In the genomic region with DNA sequence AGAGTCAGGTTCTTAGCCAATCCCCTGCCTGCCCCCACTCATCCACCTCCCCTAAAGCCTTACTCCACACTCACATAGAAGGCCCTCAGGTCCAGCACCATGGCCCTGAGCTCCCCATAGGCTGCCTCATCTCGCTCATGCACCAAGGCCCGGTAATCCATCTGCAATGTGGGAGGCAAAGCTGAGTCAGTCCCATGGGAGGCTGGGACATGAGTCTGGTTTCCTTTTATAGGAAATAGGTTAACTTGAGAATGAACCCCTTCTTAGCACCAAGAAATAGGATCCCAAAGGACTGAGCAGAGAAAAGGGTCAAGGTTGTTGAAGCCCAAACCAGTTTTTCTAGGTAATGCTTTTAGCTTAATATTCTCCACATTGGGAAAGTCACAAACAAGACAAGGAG, we compare ENCODE assay signal across 15 cellular contexts. TPM values are rescaled to one million over a fixed set of nuclear protein-coding genes. Genes with fewer than 3 reads are reported as not detected.
DNase-seq lines count a peak whose midpoint lies in the region; ATAC-seq and TF ChIP-seq lines count a peak whose summit lies in the region.
"Had no signal": no experiment of that assay in that cellular context is flagged by ENCODE, and none has a peak within 500 bp of the region (broad histone marks: within the 10 kb centered on the region; RNA-seq: fewer than 3 reads in every experiment).

No MANE protein-coding gene starts in this region.

- TF ChIP-seq EP300 in gastroesophageal sphincter (IDR thresholded peaks at IDR 0.05) = no peak

- peaks cover 61% of the 10 kb centered on the region for H3K4me1 ChIP-seq in CD4-positive, alpha-beta memory T cell (ENCODE audit: insufficient read depth, low read length)
- peaks cover 0 to 73% (median 34%) of the 10 kb centered on the region in 3 donors for H3K4me1 ChIP-seq in gastroesophageal sphincter

- POLR2A ChIA-PET in CD4-positive, alpha-beta memory T cell (lab: Charles Lee; ENCODE audit: partially characterized antibody) = interaction anchor here (1.0 to 9.5 kb wide), 7 partner anchors 6 to 287 kb away, joined by 3 to 162 read pairs (median 5); partner anchors contain the start of genes IRF9, MDP1, PSME1 and TM9SF1

- no peak for DNase-seq in CD4-positive, alpha-beta memory T cell
- DNase-seq in LHCN-M2 (ENCODE audit: low read depth) = peak; percentile 79
- peak; percentile 19 for DNase-seq in astrocyte of the spinal cord (ENCODE audit: low read depth, low spot score)
- no peak for DNase-seq in C1 segment of cervical spinal cord (lab: John Stamatoyannopoulos, UW)
- no peak for DNase-seq in activated CD4-positive, CD25-positive, alpha-beta regulatory T cell treated with anti-CD3 and anti-CD28 coated beads, Interleukin-2, amount 50 U/mL, for 72 hours
- DNase-seq: activated T-cell treated with anti-CD3 and anti-CD28 coated beads for 4 hours, KBM-7, naive B cell, NCI-H1930, NCI-H82, SHP77, sigmoid colon had no signal

- no peaks in the 10 kb centered on the region for H3K9me3 Mint-ChIP-seq in CD4-positive, alpha-beta memory T cell
- no peaks in the 10 kb centered on the region for H3K9me3 Mint-ChIP-seq in nephron
- H3K9me3 Mint-ChIP-seq: naive B cell had no signal

- no peaks in the 10 kb centered on the region for H3K27me3 ChIP-seq in CD4-positive, alpha-beta memory T cell (ENCODE audit: insufficient read depth, low read length)
- no peaks in the 10 kb centered on the region for H3K27me3 ChIP-seq in gastroesophageal sphincter
- H3K27me3 ChIP-seq: sigmoid colon had no signal

- no CpG with 5 or more reads among the region's 2 CpGs for WGBS in gastroesophageal sphincter (ENCODE audit: low coverage in 1 of 2), 2 donors

- CTCF ChIA-PET in CD4-positive, alpha-beta memory T cell (lab: Charles Lee; ENCODE audit: partially characterized antibody) = interaction anchor here (0.8 to 5.7 kb wide), 2 partner anchors 18 to 34 kb away, joined by 4 to 36 read pairs; partner anchors contain the start of gene IRF9

- no peaks in the 10 kb centered on the region for H3K9me3 ChIP-seq in CD4-positive, alpha-beta memory T cell (ENCODE audit: control insufficient read depth in 1 of 2, low read length in 2 of 2)
- no peaks in the 10 kb centered on the region for H3K9me3 ChIP-seq in gastroesophageal sphincter
- H3K9me3 ChIP-seq: sigmoid colon had no signal

- peak overlapping the region in 5 of 8 donors; percentile 28 to 48 (median 32) for H3K4me3 Mint-ChIP-seq in CD4-positive, alpha-beta memory T cell
- H3K4me3 Mint-ChIP-seq in nephron = peak overlapping the region; percentile 48 to 76 (median 68)

- intact Hi-C loops in CD4-positive, alpha-beta memory T cell (cut with micrococcal nuclease) = loop anchor here (10.0 kb wide), 1 partner anchor 49 kb away; the partner anchor contains the start of gene PCK2

- ATAC-seq in gastroesophageal sphincter = no peak
- ATAC-seq: left lobe of liver had no signal

- TF ChIP-seq POLR2A in gastroesophageal sphincter (IDR thresholded peaks at IDR 0.05) = no peak

- H3K36me3 Mint-ChIP-seq in CD4-positive, alpha-beta memory T cell = peaks cover 22 to 67% of the 10 kb centered on the region in 2 donors
- peaks cover 13% of the 10 kb centered on the region for H3K36me3 Mint-ChIP-seq in nephron (ENCODE audit: low read depth)

- no peak overlapping the region for H3K27ac ChIP-seq in CD4-positive, alpha-beta memory T cell (ENCODE audit: low read depth, low read length)
- H3K27ac ChIP-seq in gastroesophageal sphincter = no peak overlapping the region
- H3K27ac ChIP-seq: sigmoid colon had no signal

- peak overlapping the region in 5 of 7 donors; percentile 37 to 94 (median 72) for H3K27ac Mint-ChIP-seq in CD4-positive, alpha-beta memory T cell
- peak overlapping the region in 2 of 3 experiments; percentile 84 to 94 for H3K27ac Mint-ChIP-seq in nephron

- peaks cover 35% of the 10 kb centered on the region for H3K36me3 ChIP-seq in CD4-positive, alpha-beta memory T cell (ENCODE audit: insufficient read depth, low read length)
- peaks cover 0 to 14% of the 10 kb centered on the region in 2 donors for H3K36me3 ChIP-seq in gastroesophageal sphincter

- no peak for TF ChIP-seq CTCF in astrocyte of the spinal cord (IDR thresholded peaks at IDR 0.05; ENCODE audit: low read depth, low read length)
- no peak for TF ChIP-seq CTCF in nephron (IDR thresholded peaks at IDR 0.05; ENCODE audit: unreplicated experiment in 3 of 3)
- no peak for TF ChIP-seq CTCF in gastroesophageal sphincter (IDR thresholded peaks at IDR 0.05)

- in situ Hi-C loops in astrocyte of the spinal cord (cut with HindIII; ENCODE audit: low sequenced_read_pairs) = no loop called here

- no peaks in the 10 kb centered on the region for H3K27me3 Mint-ChIP-seq in CD4-positive, alpha-beta memory T cell
- peaks cover 3% of the 10 kb centered on the region for H3K27me3 Mint-ChIP-seq in nephron (ENCODE audit: low read depth)
- H3K27me3 Mint-ChIP-seq: naive B cell had no signal

- H3K4me1 Mint-ChIP-seq in CD4-positive, alpha-beta memory T cell = peaks cover 34 to 94% (median 54%) of the 10 kb centered on the region in 4 donors
- peaks cover 33% of the 10 kb centered on the region for H3K4me1 Mint-ChIP-seq in nephron

- no peak overlapping the region for H3K4me3 ChIP-seq in CD4-positive, alpha-beta memory T cell (ENCODE audit: low read length in 2 of 2)
- no peak overlapping the region for H3K4me3 ChIP-seq in astrocyte of the spinal cord (ENCODE audit: low read depth, low read length)
- H3K4me3 ChIP-seq in gastroesophageal sphincter = no peak overlapping the region
- H3K4me3 ChIP-seq: sigmoid colon had no signal

RNA-seq across cellular contexts. Expression of gene EMC9, which starts 2.1 kb away (rescaled TPM):
- total RNA-seq in CD4-positive, alpha-beta memory T cell = 10 to 100 TPM; 33.0 to 33.9 TPM
- polyA plus RNA-seq in CD4-positive, alpha-beta memory T cell = 10 to 100 TPM; 11.4 to 13.6 TPM
- total RNA-seq in LHCN-M2 (2014; rRNA removed) (25.2 and 25.6 TPM in 2 replicates), gastroesophageal sphincter (10 to 100 TPM in 2 of 4 donors, 1 to 10 TPM in 2; 6.4 to 15.4 (median 10.4) TPM)
- 41.1 TPM for polyA plus RNA-seq in LHCN-M2 (2012)

RNA-seq across cellular contexts. Expression of gene PSME2, which starts 2.9 kb away (rescaled TPM):
- total RNA-seq in CD4-positive, alpha-beta memory T cell = 100 to 1,000 TPM; 143 to 150 TPM
- 100 to 1,000 TPM; 511 to 815 TPM for polyA plus RNA-seq in CD4-positive, alpha-beta memory T cell
- total RNA-seq in LHCN-M2 (2014; rRNA removed) = 48.4 and 81.9 TPM in 2 replicates
- polyA plus RNA-seq in LHCN-M2 (2012) = 222 TPM
- total RNA-seq in gastroesophageal sphincter = 10 to 100 TPM; 41.4 to 52.3 (median 42.0) TPM

RNA-seq across cellular contexts. Expression of gene RNF31, which starts 3.8 kb away (rescaled TPM):
- 100 to 1,000 TPM; 108 to 113 TPM for total RNA-seq in CD4-positive, alpha-beta memory T cell
- polyA plus RNA-seq in CD4-positive, alpha-beta memory T cell = 10 to 100 TPM; 44.3 to 75.7 TPM
- total RNA-seq in LHCN-M2 (2014; rRNA removed) (44.2 and 82.1 TPM in 2 replicates), gastroesophageal sphincter (10 to 100 TPM; 19.0 to 38.9 (median 32.0) TPM)
- 36.6 TPM for polyA plus RNA-seq in LHCN-M2 (2012)

RNA-seq across cellular contexts. Expression of gene PSME1, which starts 7.5 kb away (rescaled TPM):
- total RNA-seq in CD4-positive, alpha-beta memory T cell = 100 to 1,000 TPM; 257 to 273 TPM
- polyA plus RNA-seq in CD4-positive, alpha-beta memory T cell = 1,000 to 10,000 TPM in 1 of 2 donors, 100 to 1,000 TPM in 1; 976 to 1,008 TPM
- total RNA-seq in LHCN-M2 (2014; rRNA removed) = 90.0 and 143 TPM in 2 replicates
- 159 TPM for polyA plus RNA-seq in LHCN-M2 (2012)
- total RNA-seq in gastroesophageal sphincter = 100 to 1,000 TPM; 114 to 186 (median 127) TPM

RNA-seq across cellular contexts. Expression of gene FITM1, which starts 13.1 kb away (rescaled TPM):
- total RNA-seq in CD4-positive, alpha-beta memory T cell = 1 to 10 TPM; 3.2 to 4.2 TPM
- under 1 TPM; 0.69 to 0.81 TPM for polyA plus RNA-seq in CD4-positive, alpha-beta memory T cell
- total RNA-seq in LHCN-M2 (2014; rRNA removed) = 8.0 and 12.9 TPM in 2 replicates
- polyA plus RNA-seq in LHCN-M2 (2012) = 2.6 TPM
- total RNA-seq in gastroesophageal sphincter = under 1 TPM in 2 of 4 donors, not detected in 2; 0.27 to 0.67 TPM

Comparison
In these comparisons a context has a peak if more than half of its experiments do, and no peak if none do; other contexts are left out.
1. DNase-seq: peak in LHCN-M2 (single experiment) and astrocyte of the spinal cord (single experiment); none in CD4-positive, alpha-beta memory T cell (0 of 5), C1 segment of cervical spinal cord (0 of 14) and activated CD4-positive, CD25-positive, alpha-beta regulatory T cell treated with anti-CD3 and anti-CD28 coated beads, Interleukin-2, amount 50 U/mL, for 72 hours (single experiment).